Comparison of ENCODE assay signal across 8 cellular contexts in the genomic region with DNA sequence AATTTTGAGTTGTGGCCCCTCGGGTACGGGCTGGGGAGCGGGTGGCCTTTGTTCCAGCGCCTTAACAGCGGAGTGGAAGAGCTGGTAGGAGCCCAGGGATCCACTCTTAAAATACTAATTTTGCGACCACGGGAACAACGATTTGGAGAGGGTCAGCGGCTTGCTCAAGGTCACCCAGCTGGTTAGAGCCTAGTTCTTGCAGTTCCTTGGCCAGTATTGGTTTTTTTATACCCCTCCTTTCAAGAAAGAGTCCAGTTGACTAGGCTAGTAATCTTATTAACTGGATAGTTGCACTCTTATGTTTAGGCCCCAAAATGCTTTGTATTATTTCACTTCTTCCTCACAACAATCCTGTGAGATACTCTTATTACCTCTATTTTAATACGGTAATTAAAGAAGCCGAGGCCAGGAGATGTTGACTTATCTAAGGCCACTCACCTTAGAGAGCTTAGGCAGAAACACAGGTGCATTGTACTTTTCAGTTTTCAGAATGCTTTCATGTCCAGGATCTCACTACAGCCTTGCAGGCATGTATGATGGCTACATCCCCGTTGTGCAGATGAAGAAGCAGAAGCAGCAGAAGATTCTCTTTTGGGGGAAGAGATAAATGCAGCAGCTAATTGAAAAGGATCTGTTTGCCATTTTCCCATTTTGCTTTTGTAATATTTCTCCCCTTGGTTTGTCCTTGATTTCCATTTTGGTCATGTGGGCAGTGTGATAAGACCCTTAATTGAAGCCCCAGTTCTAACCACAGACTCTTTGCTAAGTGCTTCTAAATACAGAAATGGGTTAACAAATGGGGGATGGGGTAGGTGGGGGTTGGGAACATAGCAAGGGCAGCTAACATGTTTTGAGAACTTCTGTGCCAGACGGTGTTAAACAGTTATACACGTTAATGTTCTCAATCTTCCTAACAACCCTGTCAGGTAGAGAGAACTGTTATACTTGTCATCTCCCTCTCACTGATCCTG. TPM values are rescaled to one million over a fixed set of nuclear protein-coding genes. Genes with fewer than 3 reads are reported as not detected.
DNase-seq lines count a peak whose midpoint lies in the region; TF ChIP-seq lines count a peak whose summit lies in the region.

No MANE protein-coding gene starts in this region.

- H3K4me2 ChIP-seq in SU-DHL-6 (ENCODE audit: low read depth, low read length, poor library complexity, severe bottlenecking): peak overlapping the region; percentile 77

- H3F3A ChIP-seq in SU-DHL-6 (ENCODE audit: insufficient read depth): peaks cover 22% of the 10 kb centered on the region

- no peaks in the 10 kb centered on the region for H3K27me3 ChIP-seq in SU-DHL-6 (ENCODE audit: low read length)
- no peaks in the 10 kb centered on the region for H3K27me3 ChIP-seq in skeletal muscle tissue (ENCODE audit: control insufficient read depth in 3 of 3, insufficient read depth in 3 of 3, low read length in 3 of 3)

- H2AFZ ChIP-seq in SU-DHL-6 (ENCODE audit: low read depth, low read length, severe bottlenecking): no peak overlapping the region

- no peaks in the 10 kb centered on the region for H3K9me2 ChIP-seq in SU-DHL-6 (replicated peaks; ENCODE audit: insufficient read depth, low read length)

- TF ChIP-seq CTCF in SU-DHL-6 (IDR thresholded peaks at IDR 0.05; ENCODE audit: insufficient read depth, low read length, poor library complexity, severe bottlenecking): no peak
- no peak for TF ChIP-seq CTCF in foreskin fibroblast (IDR thresholded peaks at IDR 0.05; ENCODE audit: low read depth, low read length)

- peaks cover 61% of the 10 kb centered on the region for H3K79me2 ChIP-seq in SU-DHL-6 (ENCODE audit: insufficient read depth, low read length)

- H3K9me3 ChIP-seq in SU-DHL-6 (ENCODE audit: insufficient read depth, low read length) (0 out of 2 replicates have a peak, but pooled peaks cover 4% of the 10 kb centered on the region), skeletal muscle tissue (ENCODE audit: control insufficient read depth in 3 of 3, low read length in 3 of 3) (no peaks in the 10 kb centered on the region)

- H3K36me3 ChIP-seq in SU-DHL-6 (ENCODE audit: low read length): peaks cover 22% of the 10 kb centered on the region
- peaks cover 0 to 13% (median 10%) of the 10 kb centered on the region in 3 donors for H3K36me3 ChIP-seq in skeletal muscle tissue (ENCODE audit: control insufficient read depth in 3 of 3, insufficient read depth in 3 of 3, low read length in 3 of 3)

- peaks cover 4 to 16% (median 13%) of the 10 kb centered on the region in 3 donors for H3K4me1 ChIP-seq in skeletal muscle tissue (ENCODE audit: control insufficient read depth in 3 of 3, insufficient read depth in 3 of 3, low read length in 3 of 3)

- no peaks in the 10 kb centered on the region for H4K20me1 ChIP-seq in SU-DHL-6 (ENCODE audit: low read depth, low read length)

- H3K27ac ChIP-seq in SU-DHL-6 (ENCODE audit: low read depth, low read length): peak overlapping the region; percentile 90
- H3K27ac ChIP-seq in skeletal muscle tissue (ENCODE audit: low read depth, low read length): peak overlapping the region; percentile 88

- H3K9ac ChIP-seq in SU-DHL-6 (ENCODE audit: low read length): peak overlapping the region; percentile 94
- peak overlapping the region; percentile 23 to 86 (median 86) for H3K9ac ChIP-seq in skeletal muscle tissue (ENCODE audit: low read depth in 1 of 3, low read length in 3 of 3)

- DNase-seq in SIG-M5 treated with dmso at 0.1 percent for 504 hours (lab: John Stamatoyannopoulos, UW; ENCODE audit: unreplicated experiment) (peak; percentile 13), SIG-M5 (lab: John Stamatoyannopoulos, UW) (no peak), foreskin fibroblast (no peak), NCI-H2227 (lab: John Stamatoyannopoulos, UW; ENCODE audit: unreplicated experiment) (no peak), NCI-H1436 treated with DMSO at 0.1 percent for 48 hours (lab: John Stamatoyannopoulos, UW) (no peak), hippocampal formation (lab: John Stamatoyannopoulos, UW) (no peak)

- H3K4me3 ChIP-seq in SU-DHL-6 (ENCODE audit: insufficient read depth, low read length, poor library complexity, severe bottlenecking) (peak overlapping the region; percentile 76), foreskin fibroblast (ENCODE audit: low read depth in 1 of 2, low read length in 2 of 2) (peak overlapping the region; percentile 73 to 77), skeletal muscle tissue (ENCODE audit: low read length in 3 of 3) (peak overlapping the region; percentile 69 to 89 (median 84))

RNA-seq across cellular contexts. Expression of a gene that starts 1.4 kb away (rescaled TPM):
- 20.9 TPM for total RNA-seq in skeletal muscle tissue

RNA-seq across cellular contexts. Expression of a gene that starts 33.8 kb away (rescaled TPM):
- total RNA-seq in skeletal muscle tissue: 30.3 TPM
